In the genomic region with DNA sequence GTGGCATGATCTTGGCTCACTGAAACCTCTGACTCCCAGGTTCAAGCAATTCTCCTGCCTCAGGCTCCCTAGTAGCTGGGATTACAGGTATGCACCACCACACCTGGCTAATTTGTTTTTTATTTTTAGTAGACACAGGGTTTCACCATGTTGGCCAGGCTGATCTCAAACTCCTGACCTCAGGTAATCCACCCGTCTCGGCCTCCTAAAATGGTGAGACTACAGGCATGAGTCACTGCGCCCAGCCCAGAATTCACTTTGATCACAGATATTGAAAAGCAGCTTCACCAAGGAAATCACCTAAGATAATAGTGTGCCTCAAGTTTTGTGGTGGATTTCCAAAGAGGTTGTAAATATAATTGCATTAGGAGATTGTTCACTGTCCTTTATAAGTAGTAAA, we compare ENCODE assay signal across 2 cellular contexts. TPM values are rescaled to one million over a fixed set of nuclear protein-coding genes. Genes with fewer than 3 reads are reported as not detected.
"Had no signal": no experiment of that assay in that cellular context is flagged by ENCODE, and none has a peak within 500 bp of the region (broad histone marks: within the 10 kb centered on the region; RNA-seq: fewer than 3 reads in every experiment).

No MANE protein-coding gene starts in this region.

RNA-seq across cellular contexts. Expression of gene PKP2, which starts 4.2 kb away (rescaled TPM):
- total RNA-seq: activated CD4-positive, alpha-beta T cell treated with anti-CD3 and anti-CD28 coated beads, Interleukin-2, amount 10 ng/mL, durations not matched to agents 24 days and 14 days; activated CD8-positive, alpha-beta T cell treated with anti-CD3 and anti-CD28 coated beads, Interleukin-2, amount 10 ng/mL, durations not matched to agents 7 days and 5 days had no signal
